Comparison of ENCODE assay signal across 7 cellular contexts in genomic region chr19:48713041-48713863, GRCh38. TPM values are rescaled to one million over a fixed set of nuclear protein-coding genes. Genes with fewer than 3 reads are reported as not detected.
DNase-seq lines count a peak whose midpoint lies in the region; ATAC-seq and TF ChIP-seq lines count a peak whose summit lies in the region.
"Had no signal": no experiment of that assay in that cellular context is flagged by ENCODE, and none has a peak within 500 bp of the region (broad histone marks: within the 10 kb centered on the region; RNA-seq: fewer than 3 reads in every experiment).

No MANE protein-coding gene starts in this region.

- DNase-seq in epithelial cell of esophagus (ENCODE audit: low read depth) (peak; percentile 45), mucosa of gallbladder (ENCODE audit: low spot score) (no peak)
- DNase-seq in stimulated activated effector memory CD8-positive, alpha-beta T cell treated with anti-CD3 and anti-CD28 coated beads, Interleukin-12 subunit alpha, Interleukin-12 subunit beta, amount 100 ng/mL, for 72 hours (ENCODE audit: low spot score in 2 of 2) = no peak
- DNase-seq in effector CD8-positive, alpha-beta T cell (lab: John Stamatoyannopoulos, UW) = no peak

- peaks cover 30% of the 10 kb centered on the region for H3K4me1 ChIP-seq in BLaER1
- peaks cover 20% of the 10 kb centered on the region for H3K4me1 ChIP-seq in Loucy (ENCODE audit: insufficient read depth, low read length, poor library complexity, severe bottlenecking)

- TF ChIP-seq CTCF in Loucy (conservative IDR thresholded peaks at IDR 0.05; ENCODE audit: low read length) = no peak
- TF ChIP-seq CTCF in epithelial cell of esophagus (IDR thresholded peaks at IDR 0.05; ENCODE audit: insufficient read depth, low read depth, low read length, missing control alignments) = peak; percentile 44

- H3F3A ChIP-seq in Loucy (ENCODE audit: low read depth) = no peaks in the 10 kb centered on the region

- H2AFZ ChIP-seq in Loucy (ENCODE audit: low read length) = peak overlapping the region; percentile 95

- H4K20me1 ChIP-seq in BLaER1 (no peaks in the 10 kb centered on the region), Loucy (ENCODE audit: insufficient read depth, low read length, poor library complexity, severe bottlenecking) (no peaks in the 10 kb centered on the region)

- H3K9me3 ChIP-seq in BLaER1 (0 out of 2 replicates have a peak, but pooled peaks cover 5% of the 10 kb centered on the region), Loucy (ENCODE audit: insufficient read depth, low read depth, low read length) (no peaks in the 10 kb centered on the region)

- H3K36me3 ChIP-seq in BLaER1 (peaks cover 7% of the 10 kb centered on the region; the same call in 1 of the 2 replicates), Loucy (ENCODE audit: insufficient read depth, low read length) (no peaks in the 10 kb centered on the region)

- H3K9me2 ChIP-seq in Loucy (replicated peaks; ENCODE audit: low read depth, low read length) = no peaks in the 10 kb centered on the region

- peaks cover 23% of the 10 kb centered on the region for H3K4me1 Mint-ChIP-seq in stimulated activated effector memory CD8-positive, alpha-beta T cell treated with anti-CD3 and anti-CD28 coated beads, Interleukin-12 subunit alpha, Interleukin-12 subunit beta, amount 100 ng/mL, for 72 hours

- H3K9me3 Mint-ChIP-seq in stimulated activated effector memory CD8-positive, alpha-beta T cell treated with anti-CD3 and anti-CD28 coated beads, Interleukin-12 subunit alpha, Interleukin-12 subunit beta, amount 100 ng/mL, for 72 hours = no peaks in the 10 kb centered on the region

- H3K27ac ChIP-seq in BLaER1 = peak overlapping the region; percentile 60

- peak overlapping the region; percentile 11 for H3K27ac Mint-ChIP-seq in stimulated activated effector memory CD8-positive, alpha-beta T cell treated with anti-CD3 and anti-CD28 coated beads, Interleukin-12 subunit alpha, Interleukin-12 subunit beta, amount 100 ng/mL, for 72 hours

- H3K4me2 ChIP-seq in BLaER1 = peak overlapping the region; percentile 94
- peak overlapping the region; percentile 98 for H3K4me2 ChIP-seq in Loucy (ENCODE audit: low read depth, low read length, poor library complexity, severe bottlenecking)

- peak overlapping the region; percentile 77 for H3K9ac ChIP-seq in BLaER1
- peak overlapping the region; percentile 79 for H3K9ac ChIP-seq in Loucy (ENCODE audit: low read depth, low read length, poor library complexity, severe bottlenecking)

- H3K27me3 ChIP-seq in BLaER1 (no peaks in the 10 kb centered on the region), Loucy (ENCODE audit: insufficient read depth, low read length, poor library complexity, severe bottlenecking) (no peaks in the 10 kb centered on the region)

- no peaks in the 10 kb centered on the region for H3K36me3 Mint-ChIP-seq in stimulated activated effector memory CD8-positive, alpha-beta T cell treated with anti-CD3 and anti-CD28 coated beads, Interleukin-12 subunit alpha, Interleukin-12 subunit beta, amount 100 ng/mL, for 72 hours

- H3K4me3 ChIP-seq in BLaER1 (peak overlapping the region; percentile 79), Loucy (ENCODE audit: low read length, poor library complexity, severe bottlenecking) (peak overlapping the region; percentile 93), epithelial cell of esophagus (ENCODE audit: low read length) (peak overlapping the region; percentile 70)

- peaks cover 17% of the 10 kb centered on the region for H3K79me2 ChIP-seq in Loucy (ENCODE audit: insufficient read depth, low read length)

- H3K4me3 Mint-ChIP-seq in stimulated activated effector memory CD8-positive, alpha-beta T cell treated with anti-CD3 and anti-CD28 coated beads, Interleukin-12 subunit alpha, Interleukin-12 subunit beta, amount 100 ng/mL, for 72 hours = peak overlapping the region; percentile 79

- no peak for ATAC-seq in stimulated activated effector memory CD8-positive, alpha-beta T cell treated with anti-CD3 and anti-CD28 coated beads, Interleukin-12 subunit alpha, Interleukin-12 subunit beta, amount 100 ng/mL, for 72 hours

RNA-seq across cellular contexts. Expression of gene MAMSTR, which starts 6.3 kb away (rescaled TPM):
- total RNA-seq in mucosa of gallbladder = 1.6 TPM

RNA-seq across cellular contexts. Expression of gene FUT2, which starts 17.5 kb away (rescaled TPM):
- 78.1 TPM for total RNA-seq in mucosa of gallbladder
- total RNA-seq: T-helper 1 cell treated with Interleukin-12 subunit alpha and Interleukin-12 subunit beta and Interleukin-4 antibody, amounts not matched to agents 30 ng/mL and 1 ng/mL, for 36 hours had no signal

RNA-seq across cellular contexts. Expression of gene RASIP1, which starts 27.2 kb away (rescaled TPM):
- 13.1 TPM for total RNA-seq in mucosa of gallbladder

RNA-seq across cellular contexts. Expression of gene IZUMO1, which starts 33.5 kb away (rescaled TPM):
- total RNA-seq in mucosa of gallbladder = 0.20 TPM
- total RNA-seq: T-helper 1 cell treated with Interleukin-12 subunit alpha and Interleukin-12 subunit beta and Interleukin-4 antibody, amounts not matched to agents 30 ng/mL and 1 ng/mL, for 36 hours had no signal

RNA-seq across cellular contexts. Expression of gene FUT1, which starts 39.2 kb away (rescaled TPM):
- 1.0 TPM for total RNA-seq in mucosa of gallbladder
